ENCODE assay signal across 18 cellular contexts in genomic region chr9:26244661-26245060, GRCh38.
DNase-seq lines count a peak whose midpoint lies in the region; ATAC-seq, FAIRE-seq and TF ChIP-seq lines count a peak whose summit lies in the region.
"Had no signal": no experiment of that assay in that cellular context is flagged by ENCODE, and none has a peak within 500 bp of the region (broad histone marks: within the 10 kb centered on the region; RNA-seq: fewer than 3 reads in every experiment).

No MANE protein-coding gene starts in this region.

- TF ChIP-seq POLR2A in HepG2 (IDR thresholded peaks at IDR 0.05; ENCODE audit: insufficient read depth in 1 of 2, low read depth in 2 of 2, low read length in 2 of 2) (no peak), right lobe of liver (IDR thresholded peaks at IDR 0.05) (no peak)

- no peak overlapping the region for H3K27ac ChIP-seq in HepG2 (ENCODE audit: extremely low read length, insufficient read depth, low read length)
- no peak overlapping the region for H3K27ac ChIP-seq in right lobe of liver
- peak overlapping the region; percentile 61 for H3K27ac ChIP-seq in RWPE2 (ENCODE audit: poor library complexity, severe bottlenecking)
- H3K27ac ChIP-seq: C4-2B had no signal

- peak overlapping the region; percentile 38 to 80 (median 74) for H3K27ac Mint-ChIP-seq in nephron
- H3K27ac Mint-ChIP-seq: CD4-positive, alpha-beta T cell; GM23338; IgD-negative memory B cell had no signal

- H3K4me2 ChIP-seq in HepG2 (ENCODE audit: low read depth, low read length): no peak overlapping the region
- H3K4me2 ChIP-seq: GM23338 had no signal

- ATAC-seq in HepG2: no peak
- ATAC-seq in right lobe of liver: no peak
- ATAC-seq in RWPE2 (ENCODE audit: low read depth): no peak
- ATAC-seq: GM23338 had no signal

- H2AFZ ChIP-seq in HepG2 (ENCODE audit: low read length): no peak overlapping the region
- H2AFZ ChIP-seq: GM23338 had no signal

- no peaks in the 10 kb centered on the region for H3K27me3 ChIP-seq in HepG2 (ENCODE audit: control insufficient read depth in 1 of 2, insufficient read depth in 2 of 2, low read length in 2 of 2)
- H3K27me3 ChIP-seq in right lobe of liver: no peaks in the 10 kb centered on the region
- H3K27me3 ChIP-seq in RWPE2 (ENCODE audit: insufficient read depth, poor library complexity, severe bottlenecking): no peaks in the 10 kb centered on the region
- H3K27me3 ChIP-seq: BE2C had no signal

- POLR2A ChIA-PET in HepG2 (lab: Yijun Ruan, JAX): no interaction called here

- CTCF ChIA-PET in HepG2 (lab: Yijun Ruan, JAX; ENCODE audit: low intra/inter-chr PET ratio, low total read pairs): no interaction called here

- H4K20me1 ChIP-seq in HepG2 (ENCODE audit: insufficient read depth, low read length): no peaks in the 10 kb centered on the region

- in situ Hi-C loops in HepG2 (cut with HindIII; ENCODE audit: extremely low pct_ligation_motif_present, low pct_unique_long_range_greater_than_20kb): no loop called here

- H3K9ac ChIP-seq in HepG2 (ENCODE audit: insufficient read depth, low read depth, low read length): no peak overlapping the region

- BruUV-seq in HepG2 (replicated peaks; lab: Mats Ljungman, UMichigan): no TSS peak

- peaks cover 4% of the 10 kb centered on the region for H3K36me3 Mint-ChIP-seq in nephron (ENCODE audit: low read depth)
- H3K36me3 Mint-ChIP-seq: IgD-negative memory B cell had no signal

- no peak for TF ChIP-seq RAD21 in HepG2 (CRISPR knock-in tag; IDR thresholded peaks at IDR 0.05)

- 0% methylated on average over 1 of the region's 1 CpG for WGBS in HepG2 (ENCODE audit: low lambda C conversion rate)
- 42% methylated on average over 1 of the region's 1 CpG for WGBS in right lobe of liver (ENCODE audit: insufficient coverage, low coverage, low lambda C conversion rate, missing lambda C conversion rate)

- FAIRE-seq in HepG2 (lab: Jason Lieb, UNC): no peak

- no peak for DNase-seq in HepG2 (ENCODE audit: low spot score)
- no peak for DNase-seq in right lobe of liver
- DNase-seq in RWPE2 (ENCODE audit: low spot score): no peak
- no peak for DNase-seq in effector CD8-positive, alpha-beta T cell (lab: John Stamatoyannopoulos, UW)
- DNase-seq in middle frontal gyrus (ENCODE audit: extremely low spot score, low spot score): no peak
- no peak for DNase-seq in NCI-H510A (lab: John Stamatoyannopoulos, UW)
- DNase-seq: 8988T; BE2C; Caco-2; CD4-positive, alpha-beta T cell; DMS153; DMS79; GDM1; HCEC 1CT had no signal

- intact Hi-C loops in HepG2 (cut with micrococcal nuclease; ENCODE audit: unreplicated experiment): no loop called here
- intact Hi-C loops in right lobe of liver (cut with DNase I): no loop called here

- H3K4me1 ChIP-seq in HepG2 (ENCODE audit: insufficient read depth, low read length) (no peaks in the 10 kb centered on the region), right lobe of liver (no peaks in the 10 kb centered on the region), RWPE2 (ENCODE audit: insufficient read depth, poor library complexity, severe bottlenecking) (peaks cover 11% of the 10 kb centered on the region)
- H3K4me1 ChIP-seq: BE2C, Caco-2 had no signal

- no peak overlapping the region for H3K4me3 Mint-ChIP-seq in nephron
- H3K4me3 Mint-ChIP-seq: CD4-positive, alpha-beta T cell; GM23338; IgD-negative memory B cell had no signal

- H3K4me3 ChIP-seq in HepG2 (replicated peaks in 1 of 3; ENCODE audit: insufficient read depth in 1 of 3, low read depth in 2 of 3, low read length in 3 of 3): no peak overlapping the region
- no peak overlapping the region for H3K4me3 ChIP-seq in right lobe of liver
- no peak overlapping the region for H3K4me3 ChIP-seq in RWPE2 (ENCODE audit: severe bottlenecking)
- H3K4me3 ChIP-seq: GM23338 had no signal

- H3K9me3 Mint-ChIP-seq in nephron: peaks cover 11% of the 10 kb centered on the region

- no peaks in the 10 kb centered on the region for H3K27me3 Mint-ChIP-seq in nephron (ENCODE audit: low read depth)
- H3K27me3 Mint-ChIP-seq: CD4-positive, alpha-beta T cell; IgD-negative memory B cell had no signal

- H3K79me2 ChIP-seq in HepG2 (ENCODE audit: insufficient read depth, low read length): no peaks in the 10 kb centered on the region

- H3K9me3 ChIP-seq in HepG2 (ENCODE audit: low read length): no peaks in the 10 kb centered on the region; the same call in none of the 2 replicates
- no peaks in the 10 kb centered on the region for H3K9me3 ChIP-seq in right lobe of liver
- H3K9me3 ChIP-seq in RWPE2 (ENCODE audit: severe bottlenecking): no peaks in the 10 kb centered on the region
- H3K9me3 ChIP-seq: BE2C, Caco-2 had no signal

- TF ChIP-seq EP300 in HepG2 (IDR thresholded peaks at IDR 0.05; ENCODE audit: low read depth in 2 of 2, low read length in 2 of 2) (no peak), HepG2 (CRISPR knock-in tag; IDR thresholded peaks at IDR 0.05; ENCODE audit: borderline replicate concordance) (no peak)

- TF ChIP-seq CTCF in HepG2 (CRISPR knock-in tag; IDR thresholded peaks at IDR 0.05): no peak
- no peak for TF ChIP-seq CTCF in right lobe of liver (IDR thresholded peaks at IDR 0.05)
- no peak for TF ChIP-seq CTCF in RWPE2 (IDR thresholded peaks at IDR 0.05; ENCODE audit: poor library complexity, severe bottlenecking)
- no peak for TF ChIP-seq CTCF in nephron (IDR thresholded peaks at IDR 0.05; ENCODE audit: unreplicated experiment in 3 of 3)

- H3K36me3 ChIP-seq in HepG2 (replicated peaks in 1 of 2; ENCODE audit: control insufficient read depth in 1 of 2, insufficient read depth in 2 of 2, low read length in 2 of 2) (no peaks in the 10 kb centered on the region), right lobe of liver (no peaks in the 10 kb centered on the region), RWPE2 (ENCODE audit: low read depth) (no peaks in the 10 kb centered on the region)
- H3K36me3 ChIP-seq: BE2C had no signal

- H3K4me1 Mint-ChIP-seq in nephron: peaks cover 44% of the 10 kb centered on the region
- H3K4me1 Mint-ChIP-seq: GM23338, IgD-negative memory B cell had no signal

TF ChIP-seq in HepG2, 621 proteins besides CTCF, POLR2A, EP300 and RAD21:
- TF ChIP-seq ZNF430 (CRISPR knock-in tag; IDR thresholded peaks at IDR 0.05): no peak
- TF ChIP-seq POLR2AphosphoS2 (IDR thresholded peaks at IDR 0.05; ENCODE audit: low read depth, low read length): no peak
- TF ChIP-seq ZNF556 (CRISPR knock-in tag; IDR thresholded peaks at IDR 0.05; ENCODE audit: borderline replicate concordance): no peak
- no peak for TF ChIP-seq POLR2AphosphoS5 (IDR thresholded peaks at IDR 0.05; ENCODE audit: low read depth, low read length)
- TF ChIP-seq ONECUT2 (CRISPR knock-in tag; IDR thresholded peaks at IDR 0.05): no peak
- TF ChIP-seq ZSCAN12 (CRISPR knock-in tag; IDR thresholded peaks at IDR 0.05): no peak
- no peak for TF ChIP-seq HCFC1 (IDR thresholded peaks at IDR 0.05; ENCODE audit: low read depth, low read length)
- no peak for TF ChIP-seq ZNF496 (CRISPR knock-in tag; IDR thresholded peaks at IDR 0.05; ENCODE audit: insufficient replicate concordance)
- TF ChIP-seq MAFF (IDR thresholded peaks at IDR 0.05; ENCODE audit: low read depth, low read length): 0 out of 2 replicates have a peak, but pooled peaks have one; percentile 18
- TF ChIP-seq MED8 (CRISPR knock-in tag; IDR thresholded peaks at IDR 0.05; ENCODE audit: insufficient replicate concordance): no peak
- no peak for TF ChIP-seq SRSF1 (optimal IDR thresholded peaks at IDR 0.05; ENCODE audit: low read depth, low read length)
- TF ChIP-seq TEAD3 (CRISPR knock-in tag; optimal IDR thresholded peaks at IDR 0.05; ENCODE audit: borderline replicate concordance): no peak
- peak in 1 of 2 experiments; percentile 45; a peak in 2 of 4 replicates for TF ChIP-seq MAFK (conservative IDR thresholded peaks at IDR 0.05 in 1 of 2, IDR thresholded peaks at IDR 0.05 in 1 of 2; ENCODE audit: low read length in 2 of 2)
- TF ChIP-seq SPEN (CRISPR knock-in tag; IDR thresholded peaks at IDR 0.05; ENCODE audit: low read depth): no peak
- TF ChIP-seq SCMH1 (CRISPR knock-in tag; IDR thresholded peaks at IDR 0.05; ENCODE audit: borderline replicate concordance): no peak
